In the genomic region with DNA sequence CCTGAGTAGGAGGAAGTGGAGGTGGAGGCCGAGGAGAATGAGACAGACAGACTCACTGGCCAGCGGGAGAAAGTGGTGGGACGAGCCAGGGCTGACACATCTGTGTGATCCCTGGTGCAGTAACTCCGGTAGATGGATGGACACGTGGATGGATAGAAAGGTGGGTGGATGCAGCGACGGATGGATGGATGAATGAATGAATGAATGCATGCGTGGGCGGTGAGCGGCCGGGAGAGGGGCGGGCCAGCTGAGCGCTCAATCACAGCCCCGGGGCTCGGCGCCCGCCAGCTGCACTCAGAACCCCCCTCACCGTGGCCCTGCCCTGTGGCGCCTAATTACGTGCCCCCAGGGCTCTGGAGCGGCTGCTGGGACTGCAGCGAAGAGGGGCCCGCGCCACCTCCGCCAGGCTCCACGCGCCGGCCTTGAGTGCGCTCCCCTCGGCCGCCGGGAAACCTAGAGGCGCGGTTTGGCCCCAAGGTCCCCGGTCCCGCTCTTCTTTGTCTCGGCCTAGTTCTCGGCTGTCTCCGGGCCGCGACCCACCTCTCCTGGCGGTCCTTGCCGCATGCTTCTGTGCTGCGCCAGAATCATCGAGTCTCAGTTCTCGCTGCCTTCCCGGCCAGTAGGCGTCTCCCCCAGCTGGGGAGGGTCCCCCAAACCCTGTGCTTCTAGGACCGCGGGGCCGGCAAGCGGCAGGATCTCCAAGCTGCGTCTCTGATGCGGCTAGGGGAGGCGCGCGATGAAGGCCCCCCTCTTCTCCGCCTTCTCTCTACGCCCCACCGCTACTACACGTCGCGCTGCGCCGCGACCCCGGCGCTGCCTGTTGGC, we compare ENCODE assay signal across 9 cellular contexts.
DNase-seq lines count a peak whose midpoint lies in the region; ATAC-seq lines count a peak whose summit lies in the region.
"Had no signal": no experiment of that assay in that cellular context is flagged by ENCODE, and none has a peak within 500 bp of the region (broad histone marks: within the 10 kb centered on the region; RNA-seq: fewer than 3 reads in every experiment).

No MANE protein-coding gene starts in this region.

- H3K27me3 Mint-ChIP-seq in activated naive CD8-positive, alpha-beta T cell, result peaks cover 4% of the 10 kb centered on the region
- H3K27me3 Mint-ChIP-seq in stimulated activated memory B cell treated with anti-CD40 and anti-IgM and Interleukin-4, amounts not matched to agents 10 μg/mL and 1 μg/mL and 100 μg/mL, for 72 hours, result peaks cover 38% of the 10 kb centered on the region

- H3K9me3 Mint-ChIP-seq in activated naive CD8-positive, alpha-beta T cell (ENCODE audit: low read depth), result no peaks in the 10 kb centered on the region
- no peaks in the 10 kb centered on the region for H3K9me3 Mint-ChIP-seq in stimulated activated memory B cell treated with anti-CD40 and anti-IgM and Interleukin-4, amounts not matched to agents 10 μg/mL and 1 μg/mL and 100 μg/mL, for 72 hours

- H3K4me3 Mint-ChIP-seq in activated naive CD8-positive, alpha-beta T cell, result peak overlapping the region; percentile 92
- peak overlapping the region; percentile 7 for H3K4me3 Mint-ChIP-seq in stimulated activated memory B cell treated with anti-CD40 and anti-IgM and Interleukin-4, amounts not matched to agents 10 μg/mL and 1 μg/mL and 100 μg/mL, for 72 hours

- peak overlapping the region; percentile 60 for H3K4me3 ChIP-seq in iPS-18c (ENCODE audit: insufficient read depth, low read depth, low read length)

- no peak for ATAC-seq in stimulated activated memory B cell treated with anti-CD40 and anti-IgM and Interleukin-4, amounts not matched to agents 10 μg/mL and 1 μg/mL and 100 μg/mL, for 72 hours
- ATAC-seq in GM21360 (IDR thresholded peaks at IDR 0.05; ENCODE audit: unreplicated experiment), result no peak

- DNase-seq in NCI-H748 (lab: John Stamatoyannopoulos, UW; ENCODE audit: unreplicated experiment) (peak; percentile 52), NCI-H748 treated with DMSO at 0.1 percent for 48 hours (lab: John Stamatoyannopoulos, UW) (no peak), HuH-7.5 (ENCODE audit: low spot score) (no peak)
- no peak for DNase-seq in activated CD4-positive, alpha-beta T cell treated with anti-CD3 and anti-CD28 coated beads, Interleukin-2, amount 50 U/mL, for 1 hour
- DNase-seq: NCI-H2029 treated with DMSO at 0.1 percent for 48 hours had no signal

- H3K4me1 Mint-ChIP-seq in activated naive CD8-positive, alpha-beta T cell (ENCODE audit: low read depth), result peaks cover 42% of the 10 kb centered on the region
- peaks cover 48% of the 10 kb centered on the region for H3K4me1 Mint-ChIP-seq in stimulated activated memory B cell treated with anti-CD40 and anti-IgM and Interleukin-4, amounts not matched to agents 10 μg/mL and 1 μg/mL and 100 μg/mL, for 72 hours

- no peaks in the 10 kb centered on the region for H3K9me3 ChIP-seq in iPS-18c (ENCODE audit: control insufficient read depth, insufficient read depth, low read length)

- H3K27ac Mint-ChIP-seq in activated naive CD8-positive, alpha-beta T cell, result no peak overlapping the region
- no peak overlapping the region for H3K27ac Mint-ChIP-seq in stimulated activated memory B cell treated with anti-CD40 and anti-IgM and Interleukin-4, amounts not matched to agents 10 μg/mL and 1 μg/mL and 100 μg/mL, for 72 hours

- peaks cover 3% of the 10 kb centered on the region for H3K36me3 Mint-ChIP-seq in activated naive CD8-positive, alpha-beta T cell
- H3K36me3 Mint-ChIP-seq in stimulated activated memory B cell treated with anti-CD40 and anti-IgM and Interleukin-4, amounts not matched to agents 10 μg/mL and 1 μg/mL and 100 μg/mL, for 72 hours, result peaks cover 12% of the 10 kb centered on the region
